ENCODE assay signal across 8 cellular contexts in genomic region chr9:19378647-19379046, GRCh38. TPM values are rescaled to one million over a fixed set of nuclear protein-coding genes. Genes with fewer than 3 reads are reported as not detected.
A peak's percentile ranks its signal among the peaks of the same experiment; 100 is the strongest.
DNase-seq lines count a peak whose midpoint lies in the region; ATAC-seq and TF ChIP-seq lines count a peak whose summit lies in the region.

No MANE protein-coding gene starts in this region.

- H2BK20ac ChIP-seq in IMR-90 (ENCODE audit: low read depth, low read length): no peak overlapping the region

- H4K91ac ChIP-seq in IMR-90 (ENCODE audit: insufficient read depth, low read depth, low read length): no peak overlapping the region

- peaks cover 46% of the 10 kb centered on the region; the same call in 1 of the 2 replicates for H4K20me1 ChIP-seq in IMR-90 (ENCODE audit: insufficient read depth, low read length)

- no TSS peak for BruUV-seq in IMR-90 (replicated peaks; lab: Mats Ljungman, UMichigan)

- H3K9me3 ChIP-seq in IMR-90 (ENCODE audit: control insufficient read depth, insufficient read depth, low read length) (no peaks in the 10 kb centered on the region), breast epithelium (no peaks in the 10 kb centered on the region), muscle layer of duodenum (ENCODE audit: control insufficient read depth in 1 of 2, low read length in 2 of 2) (no peaks in the 10 kb centered on the region)

- dilution Hi-C loops in IMR-90 (cut with HindIII; ENCODE audit: low sequenced_read_pairs, unreplicated experiment): no loop called here

- no peak overlapping the region for H4K5ac ChIP-seq in IMR-90 (ENCODE audit: low read depth, low read length)

- no CpG with 5 or more reads among the region's 7 CpGs for WGBS in IMR-90 (ENCODE audit: extremely low coverage in 2 of 2, insufficient read length in 1 of 2), 2 experiments

- CTCF ChIA-PET in BJ (lab: Yijun Ruan, JAX): interaction anchor here (1.0 kb wide), 1 partner anchor 78 kb away, joined by 3 read pairs; no protein-coding TSS in a partner anchor
- CTCF ChIA-PET in IMR-90 (lab: Yijun Ruan, JAX): no interaction called here

- peaks cover 8% of the 10 kb centered on the region for H3K36me3 ChIP-seq in BJ (ENCODE audit: control insufficient read depth, insufficient read depth, low read length)
- H3K36me3 ChIP-seq in IMR-90 (ENCODE audit: control insufficient read depth, insufficient read depth, low read length): peaks cover 34% of the 10 kb centered on the region
- peaks cover 7% of the 10 kb centered on the region for H3K36me3 ChIP-seq in breast epithelium
- peaks cover 35 to 50% of the 10 kb centered on the region in 2 donors for H3K36me3 ChIP-seq in muscle layer of duodenum (ENCODE audit: control insufficient read depth in 1 of 2, insufficient read depth in 2 of 2, low read length in 2 of 2)

- H2AK5ac ChIP-seq in IMR-90 (ENCODE audit: low read depth, low read length): peak overlapping the region; percentile 21; the same call in 1 of the 2 replicates

- peaks cover 5% of the 10 kb centered on the region; the same call in 1 of the 2 replicates for H3K9me1 ChIP-seq in IMR-90 (ENCODE audit: insufficient read depth, low read length)

- POLR2A ChIA-PET in BJ (lab: Charles Lee) (no interaction called here), IMR-90 (lab: Charles Lee; ENCODE audit: unreplicated experiment) (no interaction called here)

- H3K4me3 ChIP-seq in BJ (ENCODE audit: low read depth, low read length) (peak overlapping the region; percentile 54), IMR-90 (ENCODE audit: insufficient read depth, low read depth, low read length) (peak overlapping the region; percentile 78), breast epithelium (peak overlapping the region; percentile 64 to 81 (median 79)), muscle layer of duodenum (ENCODE audit: low read depth in 1 of 2, low read length in 2 of 2) (peak overlapping the region; percentile 71 to 84)

- DNase-seq in BJ (ENCODE audit: low read depth) (no peak), IMR-90 (no peak), breast epithelium (ENCODE audit: low spot score in 2 of 2) (no peak), foreskin melanocyte (no peak), amygdala (lab: John Stamatoyannopoulos, UW) (no peak)
- no peak for DNase-seq in effector CD8-positive, alpha-beta T cell (lab: John Stamatoyannopoulos, UW)

- H3K14ac ChIP-seq in IMR-90 (replicated peaks; ENCODE audit: low read depth, low read length): peak overlapping the region; percentile 72

- H3K27ac ChIP-seq in IMR-90 (ENCODE audit: insufficient read depth, low read length) (peak overlapping the region; percentile 45; the same call in 1 of the 2 replicates), breast epithelium (peak overlapping the region; percentile 23 to 95), muscle layer of duodenum (ENCODE audit: low read length) (peak overlapping the region; percentile 88)

- no peak overlapping the region for H2BK120ac ChIP-seq in IMR-90 (ENCODE audit: low read depth, low read length)

- ATAC-seq in IMR-90 (ENCODE audit: low read depth) (no peak), HG02571 (IDR thresholded peaks at IDR 0.05; ENCODE audit: unreplicated experiment) (no peak)

- H4K8ac ChIP-seq in IMR-90 (ENCODE audit: low read depth in 2 of 2, low read length in 2 of 2): no peak overlapping the region

- no peak overlapping the region for H2BK15ac ChIP-seq in IMR-90 (ENCODE audit: low read depth, low read length)

- peak overlapping the region; percentile 96; the same call in 1 of the 2 replicates for H3K9ac ChIP-seq in IMR-90 (ENCODE audit: low read depth, low read length)

- H2AK9ac ChIP-seq in IMR-90 (replicated peaks; ENCODE audit: low read depth, low read length, poor library complexity): no peak overlapping the region

- peaks cover 3 to 39% of the 10 kb centered on the region in 2 experiments; a peak in 3 of 4 replicates for H3K79me1 ChIP-seq in IMR-90 (ENCODE audit: low read depth in 1 of 2, low read length in 2 of 2)

- TF ChIP-seq CTCF in BJ (IDR thresholded peaks at IDR 0.05; ENCODE audit: insufficient read depth, low read depth, low read length) (no peak), IMR-90 (conservative IDR thresholded peaks at IDR 0.05; ENCODE audit: low read depth, low read length) (no peak), breast epithelium (IDR thresholded peaks at IDR 0.05) (no peak)

- H3K23ac ChIP-seq in IMR-90 (ENCODE audit: low read depth, low read length): peak overlapping the region; percentile 78; the same call in 1 of the 2 replicates

- H3K4me1 ChIP-seq in IMR-90 (ENCODE audit: control insufficient read depth, insufficient read depth, low read length): peaks cover 2% of the 10 kb centered on the region; the same call in 1 of the 2 replicates
- H3K4me1 ChIP-seq in breast epithelium: peaks cover 0 to 13% of the 10 kb centered on the region in 2 donors
- peaks cover 0 to 20% of the 10 kb centered on the region in 2 donors for H3K4me1 ChIP-seq in muscle layer of duodenum (ENCODE audit: control insufficient read depth in 1 of 2, insufficient read depth in 2 of 2, low read length in 2 of 2)

- in situ Hi-C loops in IMR-90 (cut with MboI; ENCODE audit: low sequenced_read_pairs): no loop called here

- H3K27me3 ChIP-seq in BJ (ENCODE audit: control insufficient read depth, insufficient read depth, low read length): no peaks in the 10 kb centered on the region
- H3K27me3 ChIP-seq in IMR-90 (ENCODE audit: control insufficient read depth, insufficient read depth, low read length): no peaks in the 10 kb centered on the region
- no peaks in the 10 kb centered on the region for H3K27me3 ChIP-seq in breast epithelium
- H3K27me3 ChIP-seq in muscle layer of duodenum (ENCODE audit: low read depth, low read length): no peaks in the 10 kb centered on the region

- peak overlapping the region; percentile 87 for H2BK5ac ChIP-seq in IMR-90 (ENCODE audit: low read depth, low read length, poor library complexity, severe bottlenecking)

- no peak overlapping the region for H3K18ac ChIP-seq in IMR-90 (ENCODE audit: low read depth, low read length)

- H2AFZ ChIP-seq in IMR-90 (replicated peaks; ENCODE audit: low read length, poor library complexity): no peak overlapping the region

- TF ChIP-seq RAD21 in IMR-90 (IDR thresholded peaks at IDR 0.05; ENCODE audit: low read length): no peak

- peak overlapping the region; percentile 80 for H3K4me2 ChIP-seq in IMR-90 (ENCODE audit: low read depth, low read length)

- intact Hi-C loops in IMR-90 (cut with micrococcal nuclease) (loop anchor here (2.0 to 10.0 kb wide), 3 partner anchors 148 to 328 kb away; partner anchors contain the start of genes DENND4C and PLIN2), breast epithelium (cut with DNase I; ENCODE audit: low total_unique reads) (no loop called here)

- TF ChIP-seq POLR2A in IMR-90 (IDR thresholded peaks at IDR 0.05; ENCODE audit: low read depth, low read length): no peak
- TF ChIP-seq POLR2A in breast epithelium (IDR thresholded peaks at IDR 0.05): no peak

- H3K4ac ChIP-seq in IMR-90 (ENCODE audit: low read depth, low read length): no peak overlapping the region

- no peak overlapping the region for H3K56ac ChIP-seq in IMR-90 (ENCODE audit: extremely low read depth, insufficient read depth, low read length)

TF ChIP-seq in IMR-90, 13 proteins besides CTCF, POLR2A, EP300 and RAD21:
- TF ChIP-seq MAZ (IDR thresholded peaks at IDR 0.05; ENCODE audit: borderline replicate concordance, low read depth, low read length) (no peak), MAFK (IDR thresholded peaks at IDR 0.05; ENCODE audit: low read depth, low read length) (no peak), FOS (IDR thresholded peaks at IDR 0.05; ENCODE audit: low read depth, low read length) (no peak), BHLHE40 (IDR thresholded peaks at IDR 0.05; ENCODE audit: low read depth, low read length) (no peak), USF2 (IDR thresholded peaks at IDR 0.05; ENCODE audit: low read depth, low read length) (no peak), MXI1 (IDR thresholded peaks at IDR 0.05; ENCODE audit: borderline replicate concordance, low read depth, low read length) (no peak), CHD1 (IDR thresholded peaks at IDR 0.05; ENCODE audit: low read depth, low read length) (no peak), NFE2L2 (IDR thresholded peaks at IDR 0.05; ENCODE audit: low read depth, low read length) (no peak), SMC3 (IDR thresholded peaks at IDR 0.05; ENCODE audit: low read depth, low read length) (no peak)

RNA-seq across cellular contexts. Expression of gene RPS6, which starts 1.4 kb away (rescaled TPM):
- polyA plus RNA-seq in BJ (2011; rRNA removed) (2,388 and 3,035 TPM in 2 replicates), IMR-90 (2012; rRNA removed) (1,771 and 1,866 TPM in 2 replicates)
- 214 and 343 TPM in 2 replicates for polyA minus RNA-seq in BJ (2011; rRNA and poly(A)+ RNA removed)
- total RNA-seq in IMR-90 (2012; rRNA removed) (1,399 and 1,416 TPM in 2 replicates), breast epithelium (1,000 to 10,000 TPM; 1,315 to 2,145 (median 2,047) TPM)
- 454 and 1,197 TPM in 2 replicates for polyA plus RNA-seq in IMR-90 (2012; cell fraction: cytosol; rRNA removed)
- 83.2 and 613 TPM in 2 replicates for polyA plus RNA-seq in IMR-90 (2012; cell fraction: nucleus; rRNA removed; ENCODE audit: low replicate concordance)

RNA-seq across cellular contexts. Expression of gene ACER2, which starts 30.2 kb away (rescaled TPM):
- polyA plus RNA-seq in BJ (2011; rRNA removed): 1.4 and 1.8 TPM in 2 replicates
- 2.7 and 2.8 TPM in 2 replicates for polyA minus RNA-seq in BJ (2011; rRNA and poly(A)+ RNA removed)
- total RNA-seq in IMR-90 (2012; rRNA removed): 1.6 and 1.9 TPM in 2 replicates
- 0.66 and 0.84 TPM in 2 replicates for polyA plus RNA-seq in IMR-90 (2012; rRNA removed)
- polyA plus RNA-seq in IMR-90 (2012; cell fraction: cytosol; rRNA removed): 0.34 and 0.37 TPM in 2 replicates
- polyA plus RNA-seq in IMR-90 (2012; cell fraction: nucleus; rRNA removed; ENCODE audit: low replicate concordance): 0.58 and 2.3 TPM in 2 replicates
- 10 to 100 TPM; 11.0 to 17.6 (median 16.7) TPM for total RNA-seq in breast epithelium
